Comparison of ENCODE assay signal across 19 cellular contexts in genomic region chr1:40679165-40679953, GRCh38.
"Had no signal": no experiment of that assay in that cellular context is flagged by ENCODE, and none has a peak within 500 bp of the region (broad histone marks: within the 10 kb centered on the region; RNA-seq: fewer than 3 reads in every experiment).

No MANE protein-coding gene starts in this region.

- H3K4me1 ChIP-seq: foreskin keratinocyte, parathyroid adenoma, sigmoid colon had no signal

- H3K36me3 ChIP-seq: sigmoid colon had no signal

- H3K27ac ChIP-seq: foreskin keratinocyte, parathyroid adenoma, sigmoid colon, skin epidermis had no signal

- H2AFZ ChIP-seq: parathyroid adenoma had no signal

- H3K9ac ChIP-seq: parathyroid adenoma had no signal

- H3K4me3 ChIP-seq: lung, sigmoid colon, skin epidermis had no signal

- H3K9me3 ChIP-seq: sigmoid colon had no signal

- H3K27me3 ChIP-seq: foreskin keratinocyte, sigmoid colon had no signal

- FAIRE-seq: colon, urothelium cell line had no signal

- H3K79me2 ChIP-seq: parathyroid adenoma had no signal

- ATAC-seq: effector memory CD8-positive, alpha-beta T cell; foreskin keratinocyte; left colon; left ventricle myocardium superior; natural killer cell treated with Interleukin-12 subunit alpha and Interleukin-12 subunit beta and Interleukin-15 and Interleukin-18, amount 100 ng/mL, for 72 hours; stimulated activated naive B cell treated with anti-CD40 and anti-IgM and Interleukin-4, amounts not matched to agents 10 μg/mL and 1 μg/mL and 100 μg/mL, for 72 hours; stimulated activated naive CD8-positive, alpha-beta T cell treated with anti-CD3 and anti-CD28 coated beads, Interleukin-15, amount 100 ng/mL, for 72 hours had no signal

- DNase-seq: effector memory CD8-positive, alpha-beta T cell; foreskin keratinocyte; left colon; left ventricle myocardium superior; mesenchymal stem cell; midbrain; occipital lobe; sigmoid colon; stimulated activated CD4-positive, alpha-beta T cell treated with anti-CD3 and anti-CD28 coated beads, Interleukin-2, amount 100 ng/mL, for 24 hours; stimulated activated CD4-positive, alpha-beta T cell treated with anti-CD3 and anti-CD28 coated beads, Interleukin-4, amount 100 ng/mL, for 4 hours; stimulated activated naive B cell treated with anti-CD40 and anti-IgM and Interleukin-4, amounts not matched to agents 10 μg/mL and 1 μg/mL and 100 μg/mL, for 72 hours; stimulated activated naive CD8-positive, alpha-beta T cell treated with anti-CD3 and anti-CD28 coated beads, Interleukin-15, amount 100 ng/mL, for 72 hours; trophoblast cell had no signal
